1 cellular context compared by ENCODE assay signal in the genomic region with DNA sequence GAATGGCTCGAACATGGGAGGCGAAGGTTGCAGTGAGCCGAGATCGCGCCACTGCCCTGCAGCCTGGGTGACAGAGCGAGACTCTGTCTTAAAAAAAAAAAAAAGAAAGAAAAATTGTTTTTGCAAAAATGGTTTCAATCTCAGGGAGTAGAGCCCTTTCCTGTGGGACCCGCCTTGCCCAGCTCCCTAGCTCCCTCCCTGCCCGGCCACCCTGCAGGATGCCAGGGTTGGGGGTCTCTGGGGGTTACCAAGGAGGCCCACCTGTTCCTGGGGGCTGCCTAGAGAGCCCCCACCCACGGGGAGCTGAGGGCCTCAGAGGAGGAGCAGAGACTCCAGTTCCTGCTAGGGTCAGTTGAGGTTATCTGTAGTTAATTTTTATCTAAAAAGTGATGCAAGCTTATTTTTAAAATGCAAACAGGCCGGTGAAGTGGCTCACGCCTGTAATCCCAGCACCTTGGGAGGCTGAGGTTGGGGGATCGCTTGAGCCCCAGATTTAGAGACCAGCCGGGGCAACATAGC.
TF ChIP-seq lines count a peak whose summit lies in the region.

No MANE protein-coding gene starts in this region.

TF ChIP-seq in GM12878, 131 proteins besides CTCF, POLR2A, EP300 and RAD21:
- TF ChIP-seq, protein P1, sequence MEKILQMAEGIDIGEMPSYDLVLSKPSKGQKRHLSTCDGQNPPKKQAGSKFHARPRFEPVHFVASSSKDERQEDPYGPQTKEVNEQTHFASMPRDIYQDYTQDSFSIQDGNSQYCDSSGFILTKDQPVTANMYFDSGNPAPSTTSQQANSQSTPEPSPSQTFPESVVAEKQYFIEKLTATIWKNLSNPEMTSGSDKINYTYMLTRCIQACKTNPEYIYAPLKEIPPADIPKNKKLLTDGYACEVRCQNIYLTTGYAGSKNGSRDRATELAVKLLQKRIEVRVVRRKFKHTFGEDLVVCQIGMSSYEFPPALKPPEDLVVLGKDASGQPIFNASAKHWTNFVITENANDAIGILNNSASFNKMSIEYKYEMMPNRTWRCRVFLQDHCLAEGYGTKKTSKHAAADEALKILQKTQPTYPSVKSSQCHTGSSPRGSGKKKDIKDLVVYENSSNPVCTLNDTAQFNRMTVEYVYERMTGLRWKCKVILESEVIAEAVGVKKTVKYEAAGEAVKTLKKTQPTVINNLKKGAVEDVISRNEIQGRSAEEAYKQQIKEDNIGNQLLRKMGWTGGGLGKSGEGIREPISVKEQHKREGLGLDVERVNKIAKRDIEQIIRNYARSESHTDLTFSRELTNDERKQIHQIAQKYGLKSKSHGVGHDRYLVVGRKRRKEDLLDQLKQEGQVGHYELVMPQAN (conservative IDR thresholded peaks at IDR 0.05) = no peak
- TF ChIP-seq GABPA (IDR thresholded peaks at IDR 0.05; ENCODE audit: low read depth) = no peak
- no peak for TF ChIP-seq DPF2 (IDR thresholded peaks at IDR 0.05)
- TF ChIP-seq, protein P2, sequence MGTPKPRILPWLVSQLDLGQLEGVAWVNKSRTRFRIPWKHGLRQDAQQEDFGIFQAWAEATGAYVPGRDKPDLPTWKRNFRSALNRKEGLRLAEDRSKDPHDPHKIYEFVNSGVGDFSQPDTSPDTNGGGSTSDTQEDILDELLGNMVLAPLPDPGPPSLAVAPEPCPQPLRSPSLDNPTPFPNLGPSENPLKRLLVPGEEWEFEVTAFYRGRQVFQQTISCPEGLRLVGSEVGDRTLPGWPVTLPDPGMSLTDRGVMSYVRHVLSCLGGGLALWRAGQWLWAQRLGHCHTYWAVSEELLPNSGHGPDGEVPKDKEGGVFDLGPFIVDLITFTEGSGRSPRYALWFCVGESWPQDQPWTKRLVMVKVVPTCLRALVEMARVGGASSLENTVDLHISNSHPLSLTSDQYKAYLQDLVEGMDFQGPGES (IDR thresholded peaks at IDR 0.05) = no peak
- TF ChIP-seq NR2F1 (conservative IDR thresholded peaks at IDR 0.05) = peak; percentile 63
- no peak for TF ChIP-seq ZNF24 (IDR thresholded peaks at IDR 0.05)
- TF ChIP-seq TCF7 (IDR thresholded peaks at IDR 0.05; ENCODE audit: borderline replicate concordance) = no peak
- TF ChIP-seq IRF4 (IDR thresholded peaks at IDR 0.05; ENCODE audit: low read depth, low read length) = no peak
- no peak for TF ChIP-seq BCL11A (IDR thresholded peaks at IDR 0.05; ENCODE audit: low read depth, low read length)
- TF ChIP-seq RELA (IDR thresholded peaks at IDR 0.05; ENCODE audit: borderline replicate concordance, partially characterized antibody) = no peak
- TF ChIP-seq RCOR1 (conservative IDR thresholded peaks at IDR 0.05; ENCODE audit: low read depth, low read length) = no peak
- TF ChIP-seq BACH1 (IDR thresholded peaks at IDR 0.05; ENCODE audit: borderline replicate concordance) = no peak
- TF ChIP-seq, protein P3, sequence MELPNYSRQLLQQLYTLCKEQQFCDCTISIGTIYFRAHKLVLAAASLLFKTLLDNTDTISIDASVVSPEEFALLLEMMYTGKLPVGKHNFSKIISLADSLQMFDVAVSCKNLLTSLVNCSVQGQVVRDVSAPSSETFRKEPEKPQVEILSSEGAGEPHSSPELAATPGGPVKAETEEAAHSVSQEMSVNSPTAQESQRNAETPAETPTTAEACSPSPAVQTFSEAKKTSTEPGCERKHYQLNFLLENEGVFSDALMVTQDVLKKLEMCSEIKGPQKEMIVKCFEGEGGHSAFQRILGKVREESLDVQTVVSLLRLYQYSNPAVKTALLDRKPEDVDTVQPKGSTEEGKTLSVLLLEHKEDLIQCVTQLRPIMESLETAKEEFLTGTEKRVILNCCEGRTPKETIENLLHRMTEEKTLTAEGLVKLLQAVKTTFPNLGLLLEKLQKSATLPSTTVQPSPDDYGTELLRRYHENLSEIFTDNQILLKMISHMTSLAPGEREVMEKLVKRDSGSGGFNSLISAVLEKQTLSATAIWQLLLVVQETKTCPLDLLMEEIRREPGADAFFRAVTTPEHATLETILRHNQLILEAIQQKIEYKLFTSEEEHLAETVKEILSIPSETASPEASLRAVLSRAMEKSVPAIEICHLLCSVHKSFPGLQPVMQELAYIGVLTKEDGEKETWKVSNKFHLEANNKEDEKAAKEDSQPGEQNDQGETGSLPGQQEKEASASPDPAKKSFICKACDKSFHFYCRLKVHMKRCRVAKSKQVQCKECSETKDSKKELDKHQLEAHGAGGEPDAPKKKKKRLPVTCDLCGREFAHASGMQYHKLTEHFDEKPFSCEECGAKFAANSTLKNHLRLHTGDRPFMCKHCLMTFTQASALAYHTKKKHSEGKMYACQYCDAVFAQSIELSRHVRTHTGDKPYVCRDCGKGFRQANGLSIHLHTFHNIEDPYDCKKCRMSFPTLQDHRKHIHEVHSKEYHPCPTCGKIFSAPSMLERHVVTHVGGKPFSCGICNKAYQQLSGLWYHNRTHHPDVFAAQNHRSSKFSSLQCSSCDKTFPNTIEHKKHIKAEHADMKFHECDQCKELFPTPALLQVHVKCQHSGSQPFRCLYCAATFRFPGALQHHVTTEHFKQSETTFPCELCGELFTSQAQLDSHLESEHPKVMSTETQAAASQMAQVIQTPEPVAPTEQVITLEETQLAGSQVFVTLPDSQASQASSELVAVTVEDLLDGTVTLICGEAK (IDR thresholded peaks at IDR 0.05; ENCODE audit: borderline replicate concordance) = no peak
- TF ChIP-seq ATF7 (IDR thresholded peaks at IDR 0.05; ENCODE audit: low read depth) = 0 out of 2 replicates have a peak, but pooled peaks have one; percentile 21
